1 cellular context compared by ENCODE assay signal in the genomic region with DNA sequence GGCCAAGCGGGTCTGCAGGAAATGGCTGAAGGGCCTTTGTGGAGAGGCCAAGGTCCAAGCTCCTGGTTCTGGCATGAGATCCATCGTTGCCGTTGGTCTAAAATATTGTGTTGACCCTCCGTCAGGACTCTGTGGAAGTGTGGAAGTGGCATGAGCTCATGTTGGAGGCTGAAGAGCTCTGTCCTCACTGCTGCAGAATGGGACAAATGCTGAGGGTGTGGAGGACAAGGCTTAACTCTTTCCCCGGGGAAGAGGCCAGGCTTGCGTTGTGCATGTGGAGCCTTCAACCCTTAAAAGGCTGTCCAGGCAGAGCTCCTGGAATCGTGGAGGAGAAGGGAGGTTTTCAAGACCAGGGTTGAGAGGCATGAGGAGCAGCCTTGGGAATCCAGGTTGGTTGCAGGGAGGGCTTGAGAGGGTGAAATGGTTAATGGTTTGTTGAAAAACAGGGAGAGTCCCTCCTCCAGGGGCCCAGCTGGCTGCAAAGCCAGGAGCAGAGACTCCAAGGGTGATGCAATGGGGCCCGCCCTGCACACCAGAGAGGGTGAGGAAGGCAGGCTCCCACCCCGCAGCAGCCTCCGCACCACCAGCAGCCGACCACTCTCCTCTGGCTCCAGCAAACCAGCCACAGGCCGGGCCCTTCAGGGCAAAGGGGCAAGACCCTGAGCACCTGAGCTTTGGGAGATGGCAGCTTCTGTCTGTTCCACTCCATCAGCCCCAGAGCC.
TF ChIP-seq lines count a peak whose summit lies in the region.

No MANE protein-coding gene starts in this region.

TF ChIP-seq in WTC11, 78 proteins besides CTCF, POLR2A, EP300 and RAD21 (continued from another document):
- TF ChIP-seq, protein P1, sequence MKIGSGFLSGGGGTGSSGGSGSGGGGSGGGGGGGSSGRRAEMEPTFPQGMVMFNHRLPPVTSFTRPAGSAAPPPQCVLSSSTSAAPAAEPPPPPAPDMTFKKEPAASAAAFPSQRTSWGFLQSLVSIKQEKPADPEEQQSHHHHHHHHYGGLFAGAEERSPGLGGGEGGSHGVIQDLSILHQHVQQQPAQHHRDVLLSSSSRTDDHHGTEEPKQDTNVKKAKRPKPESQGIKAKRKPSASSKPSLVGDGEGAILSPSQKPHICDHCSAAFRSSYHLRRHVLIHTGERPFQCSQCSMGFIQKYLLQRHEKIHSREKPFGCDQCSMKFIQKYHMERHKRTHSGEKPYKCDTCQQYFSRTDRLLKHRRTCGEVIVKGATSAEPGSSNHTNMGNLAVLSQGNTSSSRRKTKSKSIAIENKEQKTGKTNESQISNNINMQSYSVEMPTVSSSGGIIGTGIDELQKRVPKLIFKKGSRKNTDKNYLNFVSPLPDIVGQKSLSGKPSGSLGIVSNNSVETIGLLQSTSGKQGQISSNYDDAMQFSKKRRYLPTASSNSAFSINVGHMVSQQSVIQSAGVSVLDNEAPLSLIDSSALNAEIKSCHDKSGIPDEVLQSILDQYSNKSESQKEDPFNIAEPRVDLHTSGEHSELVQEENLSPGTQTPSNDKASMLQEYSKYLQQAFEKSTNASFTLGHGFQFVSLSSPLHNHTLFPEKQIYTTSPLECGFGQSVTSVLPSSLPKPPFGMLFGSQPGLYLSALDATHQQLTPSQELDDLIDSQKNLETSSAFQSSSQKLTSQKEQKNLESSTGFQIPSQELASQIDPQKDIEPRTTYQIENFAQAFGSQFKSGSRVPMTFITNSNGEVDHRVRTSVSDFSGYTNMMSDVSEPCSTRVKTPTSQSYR (CRISPR knock-in tag; IDR thresholded peaks at IDR 0.05) = no peak
- TF ChIP-seq, protein P2, sequence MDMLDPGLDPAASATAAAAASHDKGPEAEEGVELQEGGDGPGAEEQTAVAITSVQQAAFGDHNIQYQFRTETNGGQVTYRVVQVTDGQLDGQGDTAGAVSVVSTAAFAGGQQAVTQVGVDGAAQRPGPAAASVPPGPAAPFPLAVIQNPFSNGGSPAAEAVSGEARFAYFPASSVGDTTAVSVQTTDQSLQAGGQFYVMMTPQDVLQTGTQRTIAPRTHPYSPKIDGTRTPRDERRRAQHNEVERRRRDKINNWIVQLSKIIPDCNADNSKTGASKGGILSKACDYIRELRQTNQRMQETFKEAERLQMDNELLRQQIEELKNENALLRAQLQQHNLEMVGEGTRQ (CRISPR knock-in tag; IDR thresholded peaks at IDR 0.05) = no peak
- no peak for TF ChIP-seq JUN (CRISPR knock-in tag; IDR thresholded peaks at IDR 0.05)
- TF ChIP-seq, protein P3, sequence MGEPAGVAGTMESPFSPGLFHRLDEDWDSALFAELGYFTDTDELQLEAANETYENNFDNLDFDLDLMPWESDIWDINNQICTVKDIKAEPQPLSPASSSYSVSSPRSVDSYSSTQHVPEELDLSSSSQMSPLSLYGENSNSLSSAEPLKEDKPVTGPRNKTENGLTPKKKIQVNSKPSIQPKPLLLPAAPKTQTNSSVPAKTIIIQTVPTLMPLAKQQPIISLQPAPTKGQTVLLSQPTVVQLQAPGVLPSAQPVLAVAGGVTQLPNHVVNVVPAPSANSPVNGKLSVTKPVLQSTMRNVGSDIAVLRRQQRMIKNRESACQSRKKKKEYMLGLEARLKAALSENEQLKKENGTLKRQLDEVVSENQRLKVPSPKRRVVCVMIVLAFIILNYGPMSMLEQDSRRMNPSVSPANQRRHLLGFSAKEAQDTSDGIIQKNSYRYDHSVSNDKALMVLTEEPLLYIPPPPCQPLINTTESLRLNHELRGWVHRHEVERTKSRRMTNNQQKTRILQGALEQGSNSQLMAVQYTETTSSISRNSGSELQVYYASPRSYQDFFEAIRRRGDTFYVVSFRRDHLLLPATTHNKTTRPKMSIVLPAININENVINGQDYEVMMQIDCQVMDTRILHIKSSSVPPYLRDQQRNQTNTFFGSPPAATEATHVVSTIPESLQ (CRISPR knock-in tag; IDR thresholded peaks at IDR 0.05) = no peak
- TF ChIP-seq, protein P4, sequence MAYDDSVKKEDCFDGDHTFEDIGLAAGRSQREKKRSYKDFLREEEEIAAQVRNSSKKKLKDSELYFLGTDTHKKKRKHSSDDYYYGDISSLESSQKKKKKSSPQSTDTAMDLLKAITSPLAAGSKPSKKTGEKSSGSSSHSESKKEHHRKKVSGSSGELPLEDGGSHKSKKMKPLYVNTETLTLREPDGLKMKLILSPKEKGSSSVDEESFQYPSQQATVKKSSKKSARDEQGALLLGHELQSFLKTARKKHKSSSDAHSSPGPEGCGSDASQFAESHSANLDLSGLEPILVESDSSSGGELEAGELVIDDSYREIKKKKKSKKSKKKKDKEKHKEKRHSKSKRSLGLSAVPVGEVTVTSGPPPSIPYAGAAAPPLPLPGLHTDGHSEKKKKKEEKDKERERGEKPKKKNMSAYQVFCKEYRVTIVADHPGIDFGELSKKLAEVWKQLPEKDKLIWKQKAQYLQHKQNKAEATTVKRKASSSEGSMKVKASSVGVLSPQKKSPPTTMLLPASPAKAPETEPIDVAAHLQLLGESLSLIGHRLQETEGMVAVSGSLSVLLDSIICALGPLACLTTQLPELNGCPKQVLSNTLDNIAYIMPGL (CRISPR knock-in tag; IDR thresholded peaks at IDR 0.05) = no peak
- TF ChIP-seq OVOL2 (CRISPR knock-in tag; IDR thresholded peaks at IDR 0.05; ENCODE audit: borderline replicate concordance) = no peak
